ENCODE assay signal across 9 cellular contexts in genomic region chr6:117829594-117830319, GRCh38.
DNase-seq lines count a peak whose midpoint lies in the region; ATAC-seq and TF ChIP-seq lines count a peak whose summit lies in the region.
"Had no signal": no experiment of that assay in that cellular context is flagged by ENCODE, and none has a peak within 500 bp of the region (broad histone marks: within the 10 kb centered on the region; RNA-seq: fewer than 3 reads in every experiment).

No MANE protein-coding gene starts in this region.

- ATAC-seq in GM18519 (IDR thresholded peaks at IDR 0.05; ENCODE audit: low FRiP score, unreplicated experiment) (peak; percentile 45), HG03097 (IDR thresholded peaks at IDR 0.05; ENCODE audit: low FRiP score, unreplicated experiment) (no peak), GM18861 (IDR thresholded peaks at IDR 0.05; ENCODE audit: unreplicated experiment) (no peak)
- ATAC-seq: body of pancreas had no signal

- peak; percentile 68 for TF ChIP-seq CTCF in progenitor cell of endocrine pancreas (IDR thresholded peaks at IDR 0.05; ENCODE audit: unreplicated experiment)

- H3K27me3 Mint-ChIP-seq in progenitor cell of endocrine pancreas = no peaks in the 10 kb centered on the region

- H3K27ac Mint-ChIP-seq in progenitor cell of endocrine pancreas = peak overlapping the region; percentile 83

- peak; percentile 53 for DNase-seq in A172 (ENCODE audit: low spot score)
- DNase-seq in NAMALWA (ENCODE audit: low spot score) = peak; percentile 37
- DNase-seq in dermis microvascular lymphatic vessel endothelial cell (ENCODE audit: low read depth in 2 of 2) = peak; percentile 28 to 56
- peak; percentile 51 for DNase-seq in progenitor cell of endocrine pancreas (ENCODE audit: low spot score, unreplicated experiment)
- no peak for DNase-seq in stimulated activated naive CD4-positive, alpha-beta T cell (lab: John Stamatoyannopoulos, UW)

- peaks cover 3% of the 10 kb centered on the region for H3K4me1 Mint-ChIP-seq in progenitor cell of endocrine pancreas (ENCODE audit: low read depth)

- peaks cover 6% of the 10 kb centered on the region for H3K9me3 Mint-ChIP-seq in progenitor cell of endocrine pancreas (ENCODE audit: low read depth)

- H3K36me3 Mint-ChIP-seq in progenitor cell of endocrine pancreas (ENCODE audit: insufficient read depth) = no peaks in the 10 kb centered on the region

- peak overlapping the region; percentile 76 for H3K4me3 Mint-ChIP-seq in progenitor cell of endocrine pancreas (ENCODE audit: low read depth)

Comparison
In these comparisons a context has a peak if more than half of its experiments do, and no peak if none do; other contexts are left out.
1. DNase-seq: peak in A172 (single experiment), NAMALWA (single experiment), dermis microvascular lymphatic vessel endothelial cell (2 of 2) and progenitor cell of endocrine pancreas (single experiment); none in stimulated activated naive CD4-positive, alpha-beta T cell (0 of 6).